In the genomic region with DNA sequence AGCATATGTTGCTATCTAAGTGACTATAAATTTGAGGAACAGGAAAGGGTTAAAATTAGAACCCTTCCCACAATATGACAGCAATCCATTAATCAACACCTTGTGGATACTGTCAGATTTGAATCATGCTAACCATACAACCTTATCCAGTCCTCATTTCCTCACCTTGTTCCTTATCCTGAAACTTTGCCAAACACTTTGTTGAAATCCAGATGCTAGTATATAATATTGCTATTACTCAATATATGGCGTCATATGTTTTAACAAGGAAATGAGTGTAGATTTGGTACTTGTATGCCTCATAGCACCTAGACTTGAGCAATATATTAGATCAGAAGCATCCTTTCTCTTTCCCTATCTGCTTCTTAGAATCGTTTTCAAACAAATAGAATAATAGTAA, we compare ENCODE assay signal across 14 cellular contexts.
DNase-seq lines count a peak whose midpoint lies in the region; ATAC-seq and TF ChIP-seq lines count a peak whose summit lies in the region.
"Had no signal": no experiment of that assay in that cellular context is flagged by ENCODE, and none has a peak within 500 bp of the region (broad histone marks: within the 10 kb centered on the region; RNA-seq: fewer than 3 reads in every experiment).

No MANE protein-coding gene starts in this region.

- H3K18ac ChIP-seq in neuronal stem cell (ENCODE audit: low read length), result no peak overlapping the region

- H3K36me3 Mint-ChIP-seq in stimulated activated naive B cell treated with anti-CD40 and anti-IgM and Interleukin-4, amounts not matched to agents 10 μg/mL and 1 μg/mL and 100 μg/mL, for 72 hours, result peaks cover 0 to 2% of the 10 kb centered on the region in 2 donors
- H3K36me3 Mint-ChIP-seq: natural killer cell had no signal

- H3K4me3 ChIP-seq in GM23248 (peak overlapping the region; percentile 60; the same call in 1 of the 2 replicates), fibroblast of lung (replicated peaks in 1 of 4; ENCODE audit: control extremely low read depth in 1 of 4, insufficient read depth in 1 of 4, low read depth in 3 of 4, low read length in 4 of 4) (no peak overlapping the region), skeletal muscle cell (ENCODE audit: low read depth, low read length) (no peak overlapping the region), neuronal stem cell (ENCODE audit: low read length in 2 of 2) (no peak overlapping the region)
- H3K4me3 ChIP-seq: thoracic aorta had no signal

- no peak overlapping the region for H3K14ac ChIP-seq in neuronal stem cell (ENCODE audit: low read length)

- H3K9me3 ChIP-seq in GM23248 (ENCODE audit: low read depth) (no peaks in the 10 kb centered on the region), fibroblast of lung (ENCODE audit: control insufficient read depth, insufficient read depth, low read depth, low read length) (no peaks in the 10 kb centered on the region), neuronal stem cell (replicated peaks in 1 of 2; ENCODE audit: control insufficient read depth in 2 of 2, insufficient read depth in 1 of 2, low read depth in 1 of 2, low read length in 2 of 2) (no peaks in the 10 kb centered on the region)
- H3K9me3 ChIP-seq: thoracic aorta had no signal

- H4K20me1 ChIP-seq in GM23248 (ENCODE audit: insufficient read depth) (no peaks in the 10 kb centered on the region), fibroblast of lung (ENCODE audit: control insufficient read depth, extremely low read depth, insufficient read depth, low read length) (no peaks in the 10 kb centered on the region)

- peak; percentile 86 for DNase-seq in GM23248
- DNase-seq in RKO (ENCODE audit: low spot score), result peak; percentile 81
- peak; percentile 65 to 73 for DNase-seq in fibroblast of lung (ENCODE audit: low read depth in 2 of 2)
- peak; percentile 68 for DNase-seq in skeletal muscle cell (ENCODE audit: low read depth)
- no peak for DNase-seq in stimulated activated naive B cell treated with anti-CD40 and anti-IgM and Interleukin-4, amounts not matched to agents 10 μg/mL and 1 μg/mL and 100 μg/mL, for 72 hours
- DNase-seq in neuronal stem cell (ENCODE audit: low spot score), result no peak
- no peak for DNase-seq in OCI-M2 (lab: John Stamatoyannopoulos, UW; ENCODE audit: unreplicated experiment)
- DNase-seq in SK-N-DZ (ENCODE audit: low spot score), result no peak
- DNase-seq: activated T-cell treated with anti-CD3 and anti-CD28 coated beads, Interleukin-2, amount 50 U/mL, for 72 hours; Calu3; central memory CD4-positive, alpha-beta T cell; natural killer cell had no signal

- ATAC-seq in stimulated activated naive B cell treated with anti-CD40 and anti-IgM and Interleukin-4, amounts not matched to agents 10 μg/mL and 1 μg/mL and 100 μg/mL, for 72 hours (replicated peaks), result no peak
- ATAC-seq: activated T-cell treated with anti-CD3 and anti-CD28 coated beads, Interleukin-2, amount 50 U/mL, for 72 hours; natural killer cell had no signal

- H3K4me1 Mint-ChIP-seq in stimulated activated naive B cell treated with anti-CD40 and anti-IgM and Interleukin-4, amounts not matched to agents 10 μg/mL and 1 μg/mL and 100 μg/mL, for 72 hours, result no peaks in the 10 kb centered on the region
- H3K4me1 Mint-ChIP-seq: natural killer cell had no signal

- H3K9me2 ChIP-seq in GM23248 (ENCODE audit: insufficient read depth), result no peaks in the 10 kb centered on the region; the same call in 1 of the 2 replicates

- H2BK15ac ChIP-seq in neuronal stem cell (ENCODE audit: low read length), result no peak overlapping the region

- H3F3A ChIP-seq in GM23248 (ENCODE audit: insufficient read depth), result peaks cover 26% of the 10 kb centered on the region

- H2AK5ac ChIP-seq in neuronal stem cell (ENCODE audit: low read depth, low read length), result no peak overlapping the region

- H3K27ac ChIP-seq in GM23248, result peak overlapping the region; percentile 73
- H3K27ac ChIP-seq in fibroblast of lung (ENCODE audit: insufficient read depth, low read length), result peak overlapping the region; percentile 61
- H3K27ac ChIP-seq in neuronal stem cell (replicated peaks; ENCODE audit: low read length), result no peak overlapping the region
- H3K27ac ChIP-seq: VCaP had no signal

- H3K4me3 Mint-ChIP-seq in stimulated activated naive B cell treated with anti-CD40 and anti-IgM and Interleukin-4, amounts not matched to agents 10 μg/mL and 1 μg/mL and 100 μg/mL, for 72 hours, result no peak overlapping the region
- H3K4me3 Mint-ChIP-seq: activated T-cell treated with anti-CD3 and anti-CD28 coated beads, Interleukin-2, amount 50 U/mL, for 72 hours; natural killer cell had no signal

- H3K4me2 ChIP-seq in GM23248 (ENCODE audit: unreplicated experiment) (peak overlapping the region; percentile 77), fibroblast of lung (ENCODE audit: extremely low read depth, insufficient read depth, low read length) (no peak overlapping the region), neuronal stem cell (ENCODE audit: insufficient read depth, low read length, poor library complexity, severe bottlenecking) (no peak overlapping the region)

- H3K36me3 ChIP-seq in GM23248 (ENCODE audit: low read depth) (no peaks in the 10 kb centered on the region), fibroblast of lung (ENCODE audit: control insufficient read depth, insufficient read depth, low read length) (no peaks in the 10 kb centered on the region), neuronal stem cell (replicated peaks in 1 of 2; ENCODE audit: control insufficient read depth in 2 of 2, insufficient read depth in 2 of 2, low read length in 2 of 2) (no peaks in the 10 kb centered on the region)
- H3K36me3 ChIP-seq: thoracic aorta had no signal

- H3K79me1 ChIP-seq in neuronal stem cell (ENCODE audit: low read depth, low read length), result no peaks in the 10 kb centered on the region

- H4K8ac ChIP-seq in neuronal stem cell (ENCODE audit: low read depth, low read length), result no peak overlapping the region

- WGBS in GM23248 (ENCODE audit: low coverage in 1 of 2, low lambda C conversion rate in 2 of 2, missing lambda C conversion rate in 2 of 2), 2 experiments, result 0 to 1% methylated on average over 2 of the region's 2 CpGs
- no CpG with 5 or more reads among the region's 2 CpGs for WGBS in neuronal stem cell (ENCODE audit: extremely low coverage in 2 of 2, insufficient read length in 2 of 2, insufficient replicate concordance in 1 of 2), 2 donors

- peaks cover 12% of the 10 kb centered on the region for H3K4me1 ChIP-seq in GM23248 (ENCODE audit: insufficient read depth)
- H3K4me1 ChIP-seq in fibroblast of lung (ENCODE audit: control insufficient read depth, extremely low read depth, insufficient read depth, low read length), result peaks cover 3% of the 10 kb centered on the region
- H3K4me1 ChIP-seq in neuronal stem cell (ENCODE audit: control insufficient read depth in 2 of 2, insufficient read depth in 1 of 2, low read depth in 1 of 2, low read length in 2 of 2), result peaks cover 0 to 2% of the 10 kb centered on the region in 2 donors

- H3K79me2 ChIP-seq in GM23248 (ENCODE audit: insufficient read depth), result no peaks in the 10 kb centered on the region
- no peaks in the 10 kb centered on the region for H3K79me2 ChIP-seq in fibroblast of lung (ENCODE audit: control insufficient read depth, insufficient read depth, low read length)

- H2BK12ac ChIP-seq in neuronal stem cell (ENCODE audit: low read length), result no peak overlapping the region

- TF ChIP-seq CTCF in fibroblast of lung (conservative IDR thresholded peaks at IDR 0.05 in 1 of 2, IDR thresholded peaks at IDR 0.05 in 1 of 2; ENCODE audit: low read depth in 1 of 2, low read length in 2 of 2), result no peak

- H3K4ac ChIP-seq in neuronal stem cell (ENCODE audit: low read length), result no peak overlapping the region

- H2BK120ac ChIP-seq in neuronal stem cell (ENCODE audit: low read depth, low read length), result no peak overlapping the region

- peak overlapping the region; percentile 31 for H3K9ac ChIP-seq in GM23248
- no peak overlapping the region for H3K9ac ChIP-seq in fibroblast of lung (ENCODE audit: insufficient read depth, low read length)
- no peak overlapping the region for H3K9ac ChIP-seq in neuronal stem cell (ENCODE audit: low read depth, low read length, poor library complexity)

- in situ Hi-C loops in GM23248 (cut with MboI), result no loop called here

- no peak overlapping the region for H3K23ac ChIP-seq in neuronal stem cell (ENCODE audit: low read depth, low read length, poor library complexity)

- H3K27me3 Mint-ChIP-seq in stimulated activated naive B cell treated with anti-CD40 and anti-IgM and Interleukin-4, amounts not matched to agents 10 μg/mL and 1 μg/mL and 100 μg/mL, for 72 hours, result no peaks in the 10 kb centered on the region

- H4K91ac ChIP-seq in neuronal stem cell (ENCODE audit: low read depth, low read length, poor library complexity), result no peak overlapping the region

- H3K27me3 ChIP-seq in GM23248 (replicated peaks; ENCODE audit: insufficient read depth), result no peaks in the 10 kb centered on the region
- H3K27me3 ChIP-seq in fibroblast of lung (ENCODE audit: control insufficient read depth, insufficient read depth, low read length), result no peaks in the 10 kb centered on the region
- peaks cover 0 to 4% (median 0%) of the 10 kb centered on the region in 3 experiments for H3K27me3 ChIP-seq in neuronal stem cell (ENCODE audit: control insufficient read depth in 3 of 3, insufficient read depth in 3 of 3, low read depth in 1 of 3, low read length in 3 of 3)

- no peak overlapping the region for H3K27ac Mint-ChIP-seq in stimulated activated naive B cell treated with anti-CD40 and anti-IgM and Interleukin-4, amounts not matched to agents 10 μg/mL and 1 μg/mL and 100 μg/mL, for 72 hours
- H3K27ac Mint-ChIP-seq: activated T-cell treated with anti-CD3 and anti-CD28 coated beads, Interleukin-2, amount 50 U/mL, for 72 hours; natural killer cell had no signal

- H3K9me3 Mint-ChIP-seq in stimulated activated naive B cell treated with anti-CD40 and anti-IgM and Interleukin-4, amounts not matched to agents 10 μg/mL and 1 μg/mL and 100 μg/mL, for 72 hours, result peaks cover 0 to 2% of the 10 kb centered on the region in 2 donors
- H3K9me3 Mint-ChIP-seq: activated T-cell treated with anti-CD3 and anti-CD28 coated beads, Interleukin-2, amount 50 U/mL, for 72 hours had no signal

- H2BK5ac ChIP-seq in neuronal stem cell (ENCODE audit: low read length), result no peak overlapping the region

- H2AFZ ChIP-seq in GM23248 (no peak overlapping the region), fibroblast of lung (ENCODE audit: low read length) (no peak overlapping the region), neuronal stem cell (ENCODE audit: low read length) (no peak overlapping the region)

Comparison
In these comparisons a context has a peak if more than half of its experiments do, and no peak if none do; other contexts are left out.
1. DNase-seq: peak in GM23248 (single experiment), RKO (single experiment), fibroblast of lung (2 of 2) and skeletal muscle cell (single experiment); none in stimulated activated naive B cell treated with anti-CD40 and anti-IgM and Interleukin-4, amounts not matched to agents 10 μg/mL and 1 μg/mL and 100 μg/mL, for 72 hours (single experiment), neuronal stem cell (single experiment), OCI-M2 (single experiment) and SK-N-DZ (single experiment).